22 cellular contexts compared by ENCODE assay signal in the genomic region with DNA sequence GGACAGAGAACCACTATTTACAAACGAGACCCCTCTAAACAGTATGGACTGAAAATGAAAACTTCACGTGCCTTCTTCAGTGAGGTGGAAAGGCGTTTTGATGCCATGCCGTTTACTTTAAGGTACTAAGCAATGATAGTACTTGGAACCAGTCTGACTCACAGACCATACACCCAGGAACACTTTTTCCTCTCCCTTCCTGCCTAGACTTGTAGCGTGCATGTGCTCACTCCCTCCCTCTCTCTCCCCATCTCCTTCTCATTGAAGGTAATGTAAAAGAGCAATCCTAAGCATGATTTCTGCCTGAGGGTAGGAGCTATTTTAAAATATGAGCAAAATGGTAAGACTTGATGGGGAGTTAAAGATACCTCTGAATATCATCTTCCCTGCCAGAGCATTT.
"Had no signal": no experiment of that assay in that cellular context is flagged by ENCODE, and none has a peak within 500 bp of the region (broad histone marks: within the 10 kb centered on the region; RNA-seq: fewer than 3 reads in every experiment).

No MANE protein-coding gene starts in this region.

- ATAC-seq: effector memory CD8-positive, alpha-beta T cell; gastrocnemius medialis; left ventricle myocardium superior; mucosa of descending colon; naive thymus-derived CD4-positive, alpha-beta T cell; SK-N-SH treated with all-trans-retinoic acid at 6 μM for 48 hours; stimulated activated naive B cell treated with anti-CD40 and anti-IgM and Interleukin-4, amounts not matched to agents 10 μg/mL and 1 μg/mL and 100 μg/mL, for 72 hours; T-cell; WTC11 had no signal

- H3K27me3 ChIP-seq: ascending aorta, gastrocnemius medialis, sigmoid colon, spleen, transverse colon, vagina had no signal

- H3K4me3 Mint-ChIP-seq: effector memory CD8-positive, alpha-beta T cell; naive thymus-derived CD4-positive, alpha-beta T cell; stimulated activated naive B cell treated with anti-CD40 and anti-IgM and Interleukin-4, amounts not matched to agents 10 μg/mL and 1 μg/mL and 100 μg/mL, for 72 hours; T-cell; WTC11 had no signal

- H3K27me3 Mint-ChIP-seq: effector memory CD8-positive, alpha-beta T cell; naive thymus-derived CD4-positive, alpha-beta T cell; stimulated activated naive B cell treated with anti-CD40 and anti-IgM and Interleukin-4, amounts not matched to agents 10 μg/mL and 1 μg/mL and 100 μg/mL, for 72 hours; T-cell had no signal

- H3K4me3 ChIP-seq: ascending aorta, gastrocnemius medialis, mucosa of descending colon, sigmoid colon, spleen, transverse colon, vagina had no signal

- H3K27ac ChIP-seq: ascending aorta, gastrocnemius medialis, sigmoid colon, spleen, transverse colon, vagina had no signal

- DNase-seq: activated CD4-positive, alpha-beta T cell treated with anti-CD3 and anti-CD28 coated beads for 4 hours; activated CD8-positive, alpha-beta memory T cell treated with anti-CD3 and anti-CD28 coated beads for 24 hours; activated CD8-positive, alpha-beta memory T cell treated with anti-CD3 and anti-CD28 coated beads, Interleukin-2, amount 50 U/mL, for 48 hours; activated gamma-delta T cell; effector memory CD8-positive, alpha-beta T cell; gastrocnemius medialis; head of caudate nucleus; left ventricle myocardium superior; mesenchymal stem cell; mucosa of descending colon; naive thymus-derived CD4-positive, alpha-beta T cell; SHP77; sigmoid colon; spleen; stimulated activated CD4-positive, alpha-beta T cell treated with anti-CD3 and anti-CD28 coated beads, Interleukin-4, amount 100 ng/mL, for 4 hours; stimulated activated naive B cell treated with anti-CD40 and anti-IgM and Interleukin-4, amounts not matched to agents 10 μg/mL and 1 μg/mL and 100 μg/mL, for 72 hours; T-cell; transverse colon had no signal

- H3K9me3 ChIP-seq: ascending aorta, gastrocnemius medialis, mucosa of descending colon, sigmoid colon, spleen, transverse colon, vagina had no signal

- H3K9me3 Mint-ChIP-seq: effector memory CD8-positive, alpha-beta T cell; naive thymus-derived CD4-positive, alpha-beta T cell; stimulated activated naive B cell treated with anti-CD40 and anti-IgM and Interleukin-4, amounts not matched to agents 10 μg/mL and 1 μg/mL and 100 μg/mL, for 72 hours; T-cell; WTC11 had no signal

- H3K27ac Mint-ChIP-seq: effector memory CD8-positive, alpha-beta T cell; stimulated activated naive B cell treated with anti-CD40 and anti-IgM and Interleukin-4, amounts not matched to agents 10 μg/mL and 1 μg/mL and 100 μg/mL, for 72 hours; T-cell; WTC11 had no signal
